ENCODE assay signal across 25 cellular contexts in genomic region chr19:18197941-18198340, GRCh38. TPM values are rescaled to one million over a fixed set of nuclear protein-coding genes. Genes with fewer than 3 reads are reported as not detected.
"Had no signal": no experiment of that assay in that cellular context is flagged by ENCODE, and none has a peak within 500 bp of the region (broad histone marks: within the 10 kb centered on the region; RNA-seq: fewer than 3 reads in every experiment).

No MANE protein-coding gene starts in this region.

- DNase-seq: activated CD4-positive, alpha-beta T cell treated with anti-CD3 and anti-CD28 coated beads, Interleukin-2, amount 50 U/mL, for 1 hour; activated CD8-positive, alpha-beta T cell treated with anti-CD3 and anti-CD28 coated beads, Interleukin-2, amount 10 ng/mL, durations not matched to agents 7 days and 5 days; activated gamma-delta T cell; activated naive CD4-positive, alpha-beta T cell treated with anti-CD3 and anti-CD28 coated beads, Interleukin-2, amount 50 U/mL, for 16 hours; brain microvascular endothelial cell; endodermal cell; head of caudate nucleus; hypothalamus; mucosa of descending colon; retina; sigmoid colon; stimulated activated CD4-positive, alpha-beta T cell treated with anti-CD3 and anti-CD28 coated beads, Interleukin-15, amount 100 ng/mL, for 24 hours; stimulated activated naive CD4-positive, alpha-beta T cell treated with Interleukin-2 at 50 U/mL for 16 hours; T-helper 2 cell had no signal

- ATAC-seq: activated CD4-positive, CD25-positive, alpha-beta regulatory T cell treated with anti-CD3 and anti-CD28 coated beads, Interleukin-2, amount 50 U/mL, for 24 hours; activated CD8-positive, alpha-beta T cell treated with anti-CD3 and anti-CD28 coated beads, Interleukin-2, amount 10 ng/mL, durations not matched to agents 7 days and 5 days; gastroesophageal sphincter; mucosa of descending colon had no signal

- H3K27ac Mint-ChIP-seq: activated CD8-positive, alpha-beta T cell treated with anti-CD3 and anti-CD28 coated beads, Interleukin-2, amount 10 ng/mL, durations not matched to agents 7 days and 5 days; endodermal cell; memory B cell; progenitor cell of endocrine pancreas had no signal

- H3K27me3 Mint-ChIP-seq: memory B cell, progenitor cell of endocrine pancreas had no signal

- H3K27me3 ChIP-seq: ascending aorta, brain microvascular endothelial cell, gastroesophageal sphincter, sigmoid colon had no signal

- H3K9me3 ChIP-seq: ascending aorta, gastroesophageal sphincter, mucosa of descending colon, sigmoid colon had no signal

- H3K4me3 Mint-ChIP-seq: activated CD8-positive, alpha-beta T cell treated with anti-CD3 and anti-CD28 coated beads, Interleukin-2, amount 10 ng/mL, durations not matched to agents 7 days and 5 days; endodermal cell; memory B cell had no signal

- H3K4me2 ChIP-seq: smooth muscle cell had no signal

- H3K27ac ChIP-seq: ascending aorta, brain microvascular endothelial cell, coronary artery, epithelial cell of prostate had no signal

- H3K4me3 ChIP-seq: ascending aorta, coronary artery, gastroesophageal sphincter, mucosa of descending colon, sigmoid colon, smooth muscle cell had no signal

- H3K9me3 Mint-ChIP-seq: activated T-helper 1 cell treated with anti-CD3 and anti-CD28 coated beads, Interleukin-12 subunit alpha, Interleukin-12 subunit beta, Interleukin-2, Interleukin-4 antibody, amounts not matched to agents 30 ng/mL and 10 ng/mL and 1 ng/mL, durations not matched to agents 14 hours and 24 hours and 36 hours; endodermal cell; memory B cell had no signal

RNA-seq across cellular contexts. Expression of gene IFI30, which starts 24.3 kb away (rescaled TPM):
- total RNA-seq: osteocyte, progenitor cell of endocrine pancreas had no signal

RNA-seq across cellular contexts. Expression of gene PDE4C, which starts 28.3 kb away (rescaled TPM):
- total RNA-seq: activated T-helper 1 cell treated with anti-CD3 and anti-CD28 coated beads, Interleukin-12 subunit alpha, Interleukin-12 subunit beta, Interleukin-2, Interleukin-4 antibody, amounts not matched to agents 30 ng/mL and 10 ng/mL and 1 ng/mL, durations not matched to agents 14 hours and 24 hours and 36 hours; ascending aorta; subcutaneous adipose tissue had no signal
